ENCODE assay signal across 8 cellular contexts in genomic region chr11:83157755-83158473, GRCh38. TPM values are rescaled to one million over a fixed set of nuclear protein-coding genes. Genes with fewer than 3 reads are reported as not detected.
DNase-seq lines count a peak whose midpoint lies in the region; ATAC-seq and TF ChIP-seq lines count a peak whose summit lies in the region.

No MANE protein-coding gene starts in this region.

- no peaks in the 10 kb centered on the region for H3K9me2 ChIP-seq in OCI-LY1 (ENCODE audit: low read depth, low read length)

- DNase-seq in AG20443 (ENCODE audit: low spot score) (peak; percentile 57), H9 (peak; percentile 51), esophagus squamous epithelium (lab: John Stamatoyannopoulos, UW) (no peak), myocyte (ENCODE audit: low read depth) (peak; percentile 78)
- peak; percentile 21 for DNase-seq in activated T-cell treated with anti-CD3 and anti-CD28 coated beads, Interleukin-2, amount 50 U/mL, for 4 hours

- H3T11ph ChIP-seq in H9 (ENCODE audit: low read length), result no peak overlapping the region

- H3K23ac ChIP-seq in H9 (ENCODE audit: insufficient read length, low read depth, low read length), result no peak overlapping the region

- no peak for TF ChIP-seq POLR2A in esophagus squamous epithelium (IDR thresholded peaks at IDR 0.05)

- peaks cover 7% of the 10 kb centered on the region for H3K23me2 ChIP-seq in H9 (ENCODE audit: insufficient read length, low read depth, low read length, poor library complexity, severe bottlenecking)

- WGBS in H9 (ENCODE audit: extremely low coverage, insufficient read length, low lambda C conversion rate), result no CpG with 5 or more reads among the region's 14 CpGs
- WGBS in esophagus squamous epithelium, 2 donors, result 0% methylated on average over 6 to 12 of the region's 14 CpGs

- H3K9me3 Mint-ChIP-seq in H9, result peaks cover 2 to 5% of the 10 kb centered on the region in 2 experiments; a peak in 4 of 5 replicates
- no peaks in the 10 kb centered on the region for H3K9me3 Mint-ChIP-seq in activated T-cell treated with anti-CD3 and anti-CD28 coated beads, Interleukin-2, amount 50 U/mL, for 4 hours

- peaks cover 2% of the 10 kb centered on the region; the same call in 1 of the 2 replicates for H3K4me1 ChIP-seq in H9 (ENCODE audit: insufficient read depth, low read length)
- peaks cover 53% of the 10 kb centered on the region for H3K4me1 ChIP-seq in OCI-LY1 (ENCODE audit: insufficient read depth, low read length, severe bottlenecking)
- peaks cover 7 to 47% (median 20%) of the 10 kb centered on the region in 3 donors for H3K4me1 ChIP-seq in esophagus squamous epithelium
- H3K4me1 ChIP-seq in stomach smooth muscle (ENCODE audit: control insufficient read depth, insufficient read depth, low read length), result no peaks in the 10 kb centered on the region

- peak in 1 of 2 donors; percentile 12 for ATAC-seq in activated T-cell treated with anti-CD3 and anti-CD28 coated beads, Interleukin-2, amount 50 U/mL, for 4 hours
- ATAC-seq in HG03565 (IDR thresholded peaks at IDR 0.05; ENCODE audit: unreplicated experiment), result no peak

- peak overlapping the region; percentile 90 for H3K9ac ChIP-seq in H9 (ENCODE audit: extremely low read depth, insufficient read length, low read length)
- peak overlapping the region; percentile 99 for H3K9ac ChIP-seq in OCI-LY1 (ENCODE audit: low read length)
- H3K9ac ChIP-seq in stomach smooth muscle (ENCODE audit: low read length in 2 of 2), result peak overlapping the region; percentile 97 to 99

- H3K4ac ChIP-seq in H9 (ENCODE audit: low read depth, low read length), result no peak overlapping the region

- H3K27me3 ChIP-seq in H9 (ENCODE audit: insufficient read depth, low read length) (no peaks in the 10 kb centered on the region), OCI-LY1 (ENCODE audit: insufficient read depth, low read length) (no peaks in the 10 kb centered on the region), esophagus squamous epithelium (no peaks in the 10 kb centered on the region), stomach smooth muscle (ENCODE audit: control insufficient read depth in 1 of 2, insufficient read depth in 2 of 2, low read length in 2 of 2) (no peaks in the 10 kb centered on the region)

- intact Hi-C loops in esophagus squamous epithelium (cut with DNase I), result no loop called here

- H3F3A ChIP-seq in OCI-LY1 (ENCODE audit: insufficient read depth, low read length), result no peaks in the 10 kb centered on the region; the same call in 1 of the 2 replicates

- H4K5ac ChIP-seq in H9 (ENCODE audit: insufficient read length, low read depth, low read length), result no peak overlapping the region

- no peaks in the 10 kb centered on the region for H3K27me3 Mint-ChIP-seq in H9 (ENCODE audit: low read depth)
- H3K27me3 Mint-ChIP-seq in activated T-cell treated with anti-CD3 and anti-CD28 coated beads, Interleukin-2, amount 50 U/mL, for 4 hours (ENCODE audit: low read depth), result no peaks in the 10 kb centered on the region

- H3K79me2 ChIP-seq in H9 (ENCODE audit: insufficient read depth, low read length), result peaks cover 40% of the 10 kb centered on the region
- peaks cover 59% of the 10 kb centered on the region for H3K79me2 ChIP-seq in OCI-LY1 (ENCODE audit: insufficient read depth, low read length)

- peak overlapping the region; percentile 98 for H3K4me3 ChIP-seq in OCI-LY1 (ENCODE audit: low read depth, low read length, poor library complexity, severe bottlenecking)
- peak overlapping the region; percentile 79 to 99 (median 93) for H3K4me3 ChIP-seq in esophagus squamous epithelium
- H3K4me3 ChIP-seq in stomach smooth muscle (ENCODE audit: low read length in 2 of 2), result peak overlapping the region; percentile 96 to 98

- peak overlapping the region; percentile 75 for H3K14ac ChIP-seq in H9 (ENCODE audit: insufficient read depth, low read length)

- no peak overlapping the region for H2BK20ac ChIP-seq in H9 (ENCODE audit: low read depth, low read length, poor library complexity, severe bottlenecking)

- H4K8ac ChIP-seq in H9 (replicated peaks; ENCODE audit: insufficient read length, low read depth, low read length), result no peak overlapping the region

- peak overlapping the region; percentile 15 for H3K27ac ChIP-seq in H9 (ENCODE audit: insufficient read length, low read depth, low read length)
- peak overlapping the region; percentile 86 for H3K27ac ChIP-seq in OCI-LY1 (ENCODE audit: low read depth, low read length, poor library complexity, severe bottlenecking)
- peak overlapping the region; percentile 98 to 100 (median 100) for H3K27ac ChIP-seq in esophagus squamous epithelium
- H3K27ac ChIP-seq in stomach smooth muscle (ENCODE audit: low read length), result peak overlapping the region; percentile 99

- no peak overlapping the region for H2BK15ac ChIP-seq in H9 (ENCODE audit: low read depth, low read length)

- TF ChIP-seq CTCF in H9 (conservative IDR thresholded peaks at IDR 0.05), result no peak; the same call in 2 of the 3 replicates
- no peak for TF ChIP-seq CTCF in OCI-LY1 (IDR thresholded peaks at IDR 0.05; ENCODE audit: low read length)
- no peak for TF ChIP-seq CTCF in esophagus squamous epithelium (IDR thresholded peaks at IDR 0.05)

- no peaks in the 10 kb centered on the region for H3K79me1 ChIP-seq in H9 (ENCODE audit: insufficient read depth, low read depth, low read length, poor library complexity, severe bottlenecking)

- H4K20me1 ChIP-seq in H9 (ENCODE audit: control insufficient read depth, insufficient read depth, insufficient read length) (no peaks in the 10 kb centered on the region), OCI-LY1 (ENCODE audit: insufficient read depth, low read length) (0 out of 2 replicates have a peak, but pooled peaks cover 4% of the 10 kb centered on the region)

- peak overlapping the region; percentile 66 for H3K18ac ChIP-seq in H9 (ENCODE audit: insufficient read length, low read depth, low read length)

- H4K91ac ChIP-seq in H9 (ENCODE audit: insufficient read length, low read depth, low read length), result no peak overlapping the region

- peaks cover 26 to 27% of the 10 kb centered on the region in 2 experiments for H3K4me1 Mint-ChIP-seq in H9
- peaks cover 39% of the 10 kb centered on the region for H3K4me1 Mint-ChIP-seq in activated T-cell treated with anti-CD3 and anti-CD28 coated beads, Interleukin-2, amount 50 U/mL, for 4 hours (ENCODE audit: low read depth)

- H3K9me3 ChIP-seq in H9 (ENCODE audit: control insufficient read depth, low read depth, low read length), result no peaks in the 10 kb centered on the region
- no peaks in the 10 kb centered on the region for H3K9me3 ChIP-seq in OCI-LY1 (ENCODE audit: low read length)
- no peaks in the 10 kb centered on the region for H3K9me3 ChIP-seq in esophagus squamous epithelium
- H3K9me3 ChIP-seq in stomach smooth muscle (ENCODE audit: control insufficient read depth in 2 of 2, low read length in 2 of 2), result no peaks in the 10 kb centered on the region

- peaks cover 48% of the 10 kb centered on the region for H3K36me3 ChIP-seq in OCI-LY1 (ENCODE audit: insufficient read depth, low read length)
- peaks cover 0 to 10% (median 0%) of the 10 kb centered on the region in 3 donors for H3K36me3 ChIP-seq in esophagus squamous epithelium
- H3K36me3 ChIP-seq in stomach smooth muscle (ENCODE audit: control insufficient read depth in 2 of 2, insufficient read depth in 2 of 2, low read length in 2 of 2), result no peaks in the 10 kb centered on the region

- H3K4me3 Mint-ChIP-seq in H9, result peak overlapping the region; percentile 100
- H3K4me3 Mint-ChIP-seq in activated T-cell treated with anti-CD3 and anti-CD28 coated beads, Interleukin-2, amount 50 U/mL, for 4 hours, result peak overlapping the region; percentile 99

- H2AFZ ChIP-seq in H9 (ENCODE audit: low read length) (no peak overlapping the region), OCI-LY1 (ENCODE audit: low read length) (no peak overlapping the region)

- no peak overlapping the region for H2BK12ac ChIP-seq in H9 (ENCODE audit: insufficient read length, low read depth, low read length)

- peaks cover 23 to 48% (median 33%) of the 10 kb centered on the region in 3 experiments for H3K36me3 Mint-ChIP-seq in H9 (ENCODE audit: insufficient read depth in 1 of 3, low read depth in 3 of 3)
- H3K36me3 Mint-ChIP-seq in activated T-cell treated with anti-CD3 and anti-CD28 coated beads, Interleukin-2, amount 50 U/mL, for 4 hours (ENCODE audit: insufficient read depth), result peaks cover 40% of the 10 kb centered on the region

- H3K4me2 ChIP-seq in H9 (ENCODE audit: insufficient read depth, insufficient read length, low read length) (peak overlapping the region; percentile 33), OCI-LY1 (ENCODE audit: low read length) (peak overlapping the region; percentile 95)

- H2AK5ac ChIP-seq in H9 (ENCODE audit: insufficient read length, low read length), result no peak overlapping the region

- H2BK120ac ChIP-seq in H9 (ENCODE audit: low read depth, low read length, poor library complexity, severe bottlenecking), result no peak overlapping the region

- H3K27ac Mint-ChIP-seq in H9, result peak overlapping the region; percentile 100

- H2BK5ac ChIP-seq in H9 (ENCODE audit: insufficient read length, low read length), result no peak overlapping the region

- H3K56ac ChIP-seq in H9 (ENCODE audit: insufficient read length, low read depth, low read length), result no peak overlapping the region

RNA-seq across cellular contexts. Expression of gene PCF11, which starts 1.0 kb away (rescaled TPM):
- 47.4 and 50.9 TPM in 2 replicates for total RNA-seq in H9 (2021)
- total RNA-seq in activated T-cell treated with anti-CD3 and anti-CD28 coated beads, Interleukin-2, amount 50 U/mL, for 4 hours, result 10 to 100 TPM; 55.6 to 68.5 (median 64.8) TPM
- 10 to 100 TPM; 33.6 to 64.1 (median 44.3) TPM for total RNA-seq in esophagus squamous epithelium
- total RNA-seq in myocyte, result 39.3 and 53.3 TPM in 2 replicates
- polyA plus RNA-seq in myocyte (2012), result 18.7 TPM

RNA-seq across cellular contexts. Expression of gene ANKRD42, which starts 35.6 kb away (rescaled TPM):
- total RNA-seq in H9 (2021) (4.9 and 5.1 TPM in 2 replicates), esophagus squamous epithelium (1 to 10 TPM; 3.9 to 7.4 (median 5.2) TPM), myocyte (4.7 and 4.8 TPM in 2 replicates)
- 1 to 10 TPM; 5.3 to 8.4 (median 8.0) TPM for total RNA-seq in activated T-cell treated with anti-CD3 and anti-CD28 coated beads, Interleukin-2, amount 50 U/mL, for 4 hours
- 10.3 TPM for polyA plus RNA-seq in myocyte (2012)

Comparison
In these comparisons a context has a peak if more than half of its experiments do, and no peak if none do; other contexts are left out.
1. H3K27ac ChIP-seq: peak in every context shown above with its lines; median percentile 100 in esophagus squamous epithelium; 99 in stomach smooth muscle; 86 in OCI-LY1; 15 in H9.